ENCODE assay signal across 23 cellular contexts in genomic region chr6:5660772-5661171, GRCh38.
DNase-seq lines count a peak whose midpoint lies in the region; ATAC-seq, FAIRE-seq and TF ChIP-seq lines count a peak whose summit lies in the region.
"Had no signal": no experiment of that assay in that cellular context is flagged by ENCODE, and none has a peak within 500 bp of the region (broad histone marks: within the 10 kb centered on the region; RNA-seq: fewer than 3 reads in every experiment).

No MANE protein-coding gene starts in this region.

- no peak overlapping the region for H3K56ac ChIP-seq in IMR-90 (ENCODE audit: extremely low read depth, insufficient read depth, low read length)
- no peak overlapping the region for H3K56ac ChIP-seq in H1 (replicated peaks; ENCODE audit: insufficient read length, low read depth, low read length)
- no peak overlapping the region for H3K56ac ChIP-seq in mesendoderm (ENCODE audit: low read length)

- H3K4me3 ChIP-seq in GM23338 (no peak overlapping the region), IMR-90 (ENCODE audit: insufficient read depth, low read depth, low read length) (no peak overlapping the region), H1 (ENCODE audit: extremely low read depth in 1 of 4, insufficient read depth in 2 of 4, low read depth in 3 of 4, low read length in 4 of 4) (no peak overlapping the region), mesendoderm (ENCODE audit: low read length) (no peak overlapping the region), A673 (ENCODE audit: low read depth, low read length, poor library complexity, severe bottlenecking) (no peak overlapping the region), ascending aorta (no peak overlapping the region)
- H3K4me3 ChIP-seq: BLaER1, GM12878, GM23248, HAP-1 had no signal

- BruUV-seq in IMR-90 (replicated peaks; lab: Mats Ljungman, UMichigan) (no TSS peak), A673 (replicated peaks; lab: Mats Ljungman, UMichigan) (no TSS peak)

- in situ Hi-C loops in IMR-90 (cut with MboI; ENCODE audit: low sequenced_read_pairs): no loop called here

- peak overlapping the region; percentile 41; the same call in 1 of the 2 replicates for H3K27ac Mint-ChIP-seq in GM23338
- no peak overlapping the region for H3K27ac Mint-ChIP-seq in activated CD8-positive, alpha-beta T cell treated with anti-CD3 and anti-CD28 coated beads, Interleukin-2, amount 10 ng/mL, durations not matched to agents 7 days and 5 days
- H3K27ac Mint-ChIP-seq: B cell; CD4-positive, alpha-beta T cell had no signal

- no peak overlapping the region for H3K23ac ChIP-seq in IMR-90 (ENCODE audit: low read depth, low read length)
- H3K23ac ChIP-seq in H1 (ENCODE audit: insufficient read length): no peak overlapping the region
- H3K23ac ChIP-seq in mesendoderm (ENCODE audit: low read length): no peak overlapping the region

- H3K9me3 Mint-ChIP-seq in GM23338: no peaks in the 10 kb centered on the region
- H3K9me3 Mint-ChIP-seq in activated CD8-positive, alpha-beta T cell treated with anti-CD3 and anti-CD28 coated beads, Interleukin-2, amount 10 ng/mL, durations not matched to agents 7 days and 5 days (ENCODE audit: insufficient read depth): no peaks in the 10 kb centered on the region
- H3K9me3 Mint-ChIP-seq: CD4-positive, alpha-beta T cell; CD8-positive, alpha-beta memory T cell had no signal

- peaks cover 5% of the 10 kb centered on the region; the same call in 1 of the 2 replicates for H3K9me1 ChIP-seq in IMR-90 (ENCODE audit: insufficient read depth, low read length)

- H4K20me1 ChIP-seq in GM23338 (replicated peaks; ENCODE audit: insufficient read depth): no peaks in the 10 kb centered on the region
- H4K20me1 ChIP-seq in IMR-90 (ENCODE audit: insufficient read depth, low read length): no peaks in the 10 kb centered on the region
- H4K20me1 ChIP-seq in H1 (replicated peaks in 1 of 2; ENCODE audit: control insufficient read depth in 1 of 2, insufficient read depth in 2 of 2, low read length in 2 of 2): no peaks in the 10 kb centered on the region
- H4K20me1 ChIP-seq: BLaER1 had no signal

- POLR2A ChIA-PET in IMR-90 (lab: Charles Lee; ENCODE audit: unreplicated experiment): interaction anchor here (0.6 kb wide), 1 partner anchor 59 kb away, joined by 4 read pairs; no protein-coding TSS in a partner anchor
- POLR2A ChIA-PET in H1 (lab: Charles Lee; ENCODE audit: partially characterized antibody): no interaction called here
- POLR2A ChIA-PET in A673 (lab: Charles Lee; ENCODE audit: low non-redundant PET): no interaction called here
- POLR2A ChIA-PET in activated CD8-positive, alpha-beta T cell treated with anti-CD3 and anti-CD28 coated beads, Interleukin-2, amount 10 ng/mL, durations not matched to agents 7 days and 5 days (lab: Charles Lee): no interaction called here

- no peak overlapping the region for H3K27ac ChIP-seq in GM23338 (ENCODE audit: low read depth)
- no peak overlapping the region for H3K27ac ChIP-seq in IMR-90 (ENCODE audit: insufficient read depth, low read length)
- no peak overlapping the region for H3K27ac ChIP-seq in H1 (ENCODE audit: low read depth, low read length)
- H3K27ac ChIP-seq in mesendoderm (ENCODE audit: low read depth, low read length): no peak overlapping the region
- no peak overlapping the region for H3K27ac ChIP-seq in A673 (ENCODE audit: low read depth, low read length, poor library complexity, severe bottlenecking)
- no peak overlapping the region for H3K27ac ChIP-seq in ascending aorta
- H3K27ac ChIP-seq: BLaER1, C4-2B, GM23248 had no signal

- no peaks in the 10 kb centered on the region for H3K23me2 ChIP-seq in H1 (ENCODE audit: low read depth, low read length)

- CTCF ChIA-PET in IMR-90 (lab: Yijun Ruan, JAX) (no interaction called here), H1 (lab: Charles Lee; ENCODE audit: partially characterized antibody) (interaction anchor here (0.5 kb wide), 1 partner anchor 251 kb away, joined by 3 read pairs; no protein-coding TSS in a partner anchor), A673 (lab: Charles Lee) (no interaction called here)
- CTCF ChIA-PET in activated CD8-positive, alpha-beta T cell treated with anti-CD3 and anti-CD28 coated beads, Interleukin-2, amount 10 ng/mL, durations not matched to agents 7 days and 5 days (lab: Charles Lee): no interaction called here

- H3K4ac ChIP-seq in IMR-90 (ENCODE audit: low read depth, low read length) (no peak overlapping the region), H1 (replicated peaks; ENCODE audit: insufficient read length, low read depth, low read length) (no peak overlapping the region), mesendoderm (ENCODE audit: low read depth, low read length) (no peak overlapping the region)

- TF ChIP-seq CTCF in GM23338 (conservative IDR thresholded peaks at IDR 0.05; ENCODE audit: low read depth in 2 of 2): no peak
- TF ChIP-seq CTCF in IMR-90 (conservative IDR thresholded peaks at IDR 0.05; ENCODE audit: low read depth, low read length): no peak
- TF ChIP-seq CTCF in H1 (IDR thresholded peaks at IDR 0.05; ENCODE audit: control extremely low read depth in 1 of 3, insufficient read depth in 1 of 3, low read depth in 1 of 3, low read length in 3 of 3): no peak
- TF ChIP-seq CTCF in A673 (conservative IDR thresholded peaks at IDR 0.05; ENCODE audit: low read depth, low read length): no peak
- no peak for TF ChIP-seq CTCF in ascending aorta (IDR thresholded peaks at IDR 0.05)

- H2BK120ac ChIP-seq in IMR-90 (ENCODE audit: low read depth, low read length): no peak overlapping the region
- no peak overlapping the region for H2BK120ac ChIP-seq in H1 (replicated peaks; ENCODE audit: low read depth, low read length)
- no peak overlapping the region for H2BK120ac ChIP-seq in mesendoderm (ENCODE audit: low read depth, low read length)

- peaks cover 22% of the 10 kb centered on the region for H3K4me1 Mint-ChIP-seq in GM23338
- H3K4me1 Mint-ChIP-seq in activated CD8-positive, alpha-beta T cell treated with anti-CD3 and anti-CD28 coated beads, Interleukin-2, amount 10 ng/mL, durations not matched to agents 7 days and 5 days (ENCODE audit: low read depth): peaks cover 16% of the 10 kb centered on the region

- intact Hi-C loops in IMR-90 (cut with micrococcal nuclease): no loop called here
- intact Hi-C loops in A673 (cut with micrococcal nuclease; ENCODE audit: unreplicated experiment): no loop called here
- intact Hi-C loops in ascending aorta (cut with DNase I): no loop called here

- FAIRE-seq in H1 (lab: Jason Lieb, UNC): no peak
- FAIRE-seq: D721Med, GM12878, GM19239, H54 had no signal

- no peaks in the 10 kb centered on the region for H3F3A ChIP-seq in GM23338 (replicated peaks; ENCODE audit: low read depth)

- H2BK15ac ChIP-seq in IMR-90 (ENCODE audit: low read depth, low read length): no peak overlapping the region
- peak overlapping the region; percentile 66; the same call in 1 of the 2 replicates for H2BK15ac ChIP-seq in H1 (ENCODE audit: low read length)
- no peak overlapping the region for H2BK15ac ChIP-seq in mesendoderm (replicated peaks; ENCODE audit: low read depth)

- 60% methylated on average over 1 of the region's 5 CpGs; no CpG with 5 or more reads in 1 of the 2 experiments for WGBS in IMR-90 (ENCODE audit: extremely low coverage in 2 of 2, insufficient read length in 1 of 2), 2 experiments
- WGBS in H1 (ENCODE audit: extremely low coverage in 1 of 2, insufficient coverage in 1 of 2, insufficient read length in 1 of 2, insufficient replicate concordance in 2 of 2, low coverage in 1 of 2, low lambda C conversion rate in 2 of 2, missing lambda C conversion rate in 1 of 2), 2 experiments: 69% methylated on average over 5 of the region's 5 CpGs; no CpG with 5 or more reads in 1 of the 2 experiments
- no CpG with 5 or more reads among the region's 5 CpGs for WGBS in mesendoderm (ENCODE audit: extremely low coverage, insufficient coverage, low lambda C conversion rate)

- no peak for TF ChIP-seq EP300 in H1 (IDR thresholded peaks at IDR 0.05; ENCODE audit: borderline replicate concordance in 1 of 2, low read depth in 2 of 2, low read length in 2 of 2)

- H3K9ac ChIP-seq in IMR-90 (ENCODE audit: low read depth, low read length): no peak overlapping the region
- no peak overlapping the region for H3K9ac ChIP-seq in H1 (replicated peaks in 1 of 4; ENCODE audit: extremely low read depth in 1 of 4, low read depth in 3 of 4, low read length in 3 of 4)
- H3K9ac ChIP-seq in mesendoderm (ENCODE audit: low read length): no peak overlapping the region
- H3K9ac ChIP-seq: BLaER1, GM23248 had no signal

- H3K9me3 ChIP-seq in IMR-90 (ENCODE audit: control insufficient read depth, insufficient read depth, low read length): no peaks in the 10 kb centered on the region
- H3K9me3 ChIP-seq in H1 (ENCODE audit: insufficient read depth in 2 of 2, low read depth in 1 of 2, low read length in 1 of 2): no peaks in the 10 kb centered on the region
- no peaks in the 10 kb centered on the region for H3K9me3 ChIP-seq in A673 (ENCODE audit: low read depth, low read length, poor library complexity, severe bottlenecking)
- H3K9me3 ChIP-seq in ascending aorta: no peaks in the 10 kb centered on the region
- H3K9me3 ChIP-seq: BLaER1, HAP-1 had no signal

- no peaks in the 10 kb centered on the region for H3K36me3 ChIP-seq in GM23338 (ENCODE audit: insufficient read depth)
- H3K36me3 ChIP-seq in IMR-90 (ENCODE audit: control insufficient read depth, insufficient read depth, low read length): no peaks in the 10 kb centered on the region
- no peaks in the 10 kb centered on the region for H3K36me3 ChIP-seq in H1 (ENCODE audit: control insufficient read depth in 2 of 4, insufficient read depth in 4 of 4, low read length in 3 of 4)
- no peaks in the 10 kb centered on the region for H3K36me3 ChIP-seq in mesendoderm (ENCODE audit: control insufficient read depth, insufficient read depth, low read length)
- no peaks in the 10 kb centered on the region for H3K36me3 ChIP-seq in A673 (ENCODE audit: insufficient read depth, low read length, poor library complexity, severe bottlenecking)
- H3K36me3 ChIP-seq in ascending aorta: no peaks in the 10 kb centered on the region
- H3K36me3 ChIP-seq: HAP-1 had no signal

- ATAC-seq in GM23338 (no peak), IMR-90 (ENCODE audit: low read depth) (no peak)
- no peak for ATAC-seq in activated CD8-positive, alpha-beta T cell treated with anti-CD3 and anti-CD28 coated beads, Interleukin-2, amount 10 ng/mL, durations not matched to agents 7 days and 5 days
- ATAC-seq: GM12878 had no signal

- H3K4me2 ChIP-seq in GM23338 (no peak overlapping the region), IMR-90 (ENCODE audit: low read depth, low read length) (no peak overlapping the region), H1 (ENCODE audit: insufficient read depth in 1 of 2, low read depth in 2 of 2, low read length in 2 of 2) (no peak overlapping the region; a peak in 1 of 4 replicates), mesendoderm (ENCODE audit: low read length) (no peak overlapping the region)
- H3K4me2 ChIP-seq: BLaER1 had no signal

- no peak overlapping the region for H3K14ac ChIP-seq in IMR-90 (replicated peaks; ENCODE audit: low read depth, low read length)
- H3K14ac ChIP-seq in H1 (ENCODE audit: insufficient read length): no peak overlapping the region

- H3K79me1 ChIP-seq in IMR-90 (ENCODE audit: low read depth in 1 of 2, low read length in 2 of 2) (no peaks in the 10 kb centered on the region; a peak in 1 of 4 replicates), H1 (ENCODE audit: low read depth, low read length) (no peaks in the 10 kb centered on the region), mesendoderm (ENCODE audit: low read length) (no peaks in the 10 kb centered on the region)

- H4K91ac ChIP-seq in IMR-90 (ENCODE audit: insufficient read depth, low read depth, low read length) (no peak overlapping the region), H1 (replicated peaks; ENCODE audit: insufficient read length, low read length) (peak overlapping the region; percentile 57)

- H2BK20ac ChIP-seq in IMR-90 (ENCODE audit: low read depth, low read length) (no peak overlapping the region), H1 (ENCODE audit: low read length) (no peak overlapping the region; the same call in 1 of the 2 replicates)

- H4K8ac ChIP-seq in IMR-90 (ENCODE audit: low read depth in 2 of 2, low read length in 2 of 2) (no peak overlapping the region), H1 (ENCODE audit: extremely low read depth, insufficient read depth, low read length) (no peak overlapping the region), mesendoderm (ENCODE audit: low read depth, low read length) (no peak overlapping the region)

- H2BK5ac ChIP-seq in IMR-90 (ENCODE audit: low read depth, low read length, poor library complexity, severe bottlenecking): no peak overlapping the region
- H2BK5ac ChIP-seq in H1 (ENCODE audit: low read depth, low read length): no peak overlapping the region
- no peak overlapping the region for H2BK5ac ChIP-seq in mesendoderm (ENCODE audit: low read length)

- H3K27me3 ChIP-seq in GM23338 (ENCODE audit: insufficient read depth) (no peaks in the 10 kb centered on the region), IMR-90 (ENCODE audit: control insufficient read depth, insufficient read depth, low read length) (no peaks in the 10 kb centered on the region), H1 (replicated peaks in 1 of 4; ENCODE audit: control insufficient read depth in 3 of 4, extremely low read depth in 1 of 4, insufficient read depth in 3 of 4, low read length in 3 of 4) (no peaks in the 10 kb centered on the region), mesendoderm (ENCODE audit: insufficient read depth, low read length, poor library complexity) (no peaks in the 10 kb centered on the region), A673 (replicated peaks; ENCODE audit: insufficient read depth, low read depth, low read length, poor library complexity) (no peaks in the 10 kb centered on the region), ascending aorta (no peaks in the 10 kb centered on the region)
- H3K27me3 ChIP-seq: BLaER1 had no signal

- H2AK5ac ChIP-seq in IMR-90 (ENCODE audit: low read depth, low read length): 0 out of 2 replicates have a peak overlapping the region, but pooled peaks have one; percentile 3
- H2AK5ac ChIP-seq in H1 (ENCODE audit: low read depth, low read length): no peak overlapping the region
- no peak overlapping the region for H2AK5ac ChIP-seq in mesendoderm (ENCODE audit: low read length)

- no peak overlapping the region for H2BK12ac ChIP-seq in H1 (ENCODE audit: low read depth, low read length)

- dilution Hi-C loops in IMR-90 (cut with HindIII; ENCODE audit: low sequenced_read_pairs, unreplicated experiment): no loop called here

- H3K18ac ChIP-seq in IMR-90 (ENCODE audit: low read depth, low read length) (no peak overlapping the region), H1 (ENCODE audit: extremely low read depth, low read length) (no peak overlapping the region), mesendoderm (ENCODE audit: low read length) (peak overlapping the region; percentile 9)

- no peak overlapping the region for H2AFZ ChIP-seq in GM23338
- H2AFZ ChIP-seq in IMR-90 (replicated peaks; ENCODE audit: low read length, poor library complexity): no peak overlapping the region
- H2AFZ ChIP-seq in H1 (ENCODE audit: low read length): no peak overlapping the region
- H2AFZ ChIP-seq: GM23248 had no signal

- DNase-seq in GM23338 (ENCODE audit: low spot score) (no peak), IMR-90 (no peak), H1 (ENCODE audit: low read depth in 1 of 2, low spot score in 2 of 2) (no peak), mesendoderm (peak; percentile 78), A673 (ENCODE audit: low spot score) (no peak), ascending aorta (ENCODE audit: low spot score in 2 of 2) (no peak), NCI-H526 (lab: John Stamatoyannopoulos, UW) (no peak)
- DNase-seq in activated CD8-positive, alpha-beta T cell treated with anti-CD3 and anti-CD28 coated beads, Interleukin-2, amount 10 ng/mL, durations not matched to agents 7 days and 5 days: no peak
- DNase-seq: CD4-positive, alpha-beta T cell; CD8-positive, alpha-beta memory T cell; DMS 273 treated with DMSO at 0.1 percent for 48 hours; DMS79; EL; GDM1; GM23248 had no signal

- H3K9me2 ChIP-seq in GM23338 (ENCODE audit: insufficient read depth): peaks cover 14% of the 10 kb centered on the region

- peaks cover 1% of the 10 kb centered on the region for H3K27me3 Mint-ChIP-seq in GM23338 (ENCODE audit: insufficient read depth, low read depth, poor library complexity)
- H3K27me3 Mint-ChIP-seq in activated CD8-positive, alpha-beta T cell treated with anti-CD3 and anti-CD28 coated beads, Interleukin-2, amount 10 ng/mL, durations not matched to agents 7 days and 5 days (ENCODE audit: low read depth): no peaks in the 10 kb centered on the region
- H3K27me3 Mint-ChIP-seq: B cell; CD4-positive, alpha-beta T cell; CD8-positive, alpha-beta memory T cell had no signal

- TF ChIP-seq POLR2A in IMR-90 (IDR thresholded peaks at IDR 0.05; ENCODE audit: low read depth, low read length): no peak
- TF ChIP-seq POLR2A in H1 (IDR thresholded peaks at IDR 0.05; ENCODE audit: control extremely low read depth in 1 of 2, low read depth in 2 of 2, low read length in 2 of 2): no peak

- no peak overlapping the region for H2AK9ac ChIP-seq in IMR-90 (replicated peaks; ENCODE audit: low read depth, low read length, poor library complexity)

- H3K36me3 Mint-ChIP-seq in GM23338 (ENCODE audit: low read depth): peaks cover 3% of the 10 kb centered on the region; the same call in 1 of the 3 replicates
- H3K36me3 Mint-ChIP-seq in activated CD8-positive, alpha-beta T cell treated with anti-CD3 and anti-CD28 coated beads, Interleukin-2, amount 10 ng/mL, durations not matched to agents 7 days and 5 days (ENCODE audit: low read depth): peaks cover 9% of the 10 kb centered on the region

- no peak overlapping the region for H3K4me3 Mint-ChIP-seq in GM23338
- no peak overlapping the region for H3K4me3 Mint-ChIP-seq in activated CD8-positive, alpha-beta T cell treated with anti-CD3 and anti-CD28 coated beads, Interleukin-2, amount 10 ng/mL, durations not matched to agents 7 days and 5 days
- H3K4me3 Mint-ChIP-seq: B cell; CD4-positive, alpha-beta T cell; CD8-positive, alpha-beta memory T cell had no signal

- H3K79me2 ChIP-seq in GM23338 (replicated peaks; ENCODE audit: insufficient read depth) (no peaks in the 10 kb centered on the region), H1 (ENCODE audit: control insufficient read depth in 1 of 2, insufficient read depth in 2 of 2, low read length in 2 of 2) (no peaks in the 10 kb centered on the region), mesendoderm (ENCODE audit: control insufficient read depth, insufficient read depth, low read length) (no peaks in the 10 kb centered on the region)

- no peak for TF ChIP-seq RAD21 in IMR-90 (IDR thresholded peaks at IDR 0.05; ENCODE audit: low read length)
- no peak for TF ChIP-seq RAD21 in H1 (IDR thresholded peaks at IDR 0.05 in 1 of 2, conservative IDR thresholded peaks at IDR 0.05 in 1 of 2; ENCODE audit: low read depth in 2 of 2, low read length in 2 of 2)

- H4K5ac ChIP-seq in IMR-90 (ENCODE audit: low read depth, low read length) (no peak overlapping the region), H1 (ENCODE audit: insufficient read length, low read depth, low read length) (no peak overlapping the region), mesendoderm (ENCODE audit: low read length) (no peak overlapping the region)

- H3K4me1 ChIP-seq in GM23338 (ENCODE audit: insufficient read depth) (peaks cover 17% of the 10 kb centered on the region), IMR-90 (ENCODE audit: control insufficient read depth, insufficient read depth, low read length) (peaks cover 5% of the 10 kb centered on the region), H1 (replicated peaks in 1 of 4; ENCODE audit: control insufficient read depth in 3 of 4, insufficient read depth in 4 of 4, low read length in 3 of 4) (peaks cover 0 to 13% (median 6%) of the 10 kb centered on the region in 4 experiments; a peak in 5 of 7 replicates), mesendoderm (ENCODE audit: control insufficient read depth, low read depth, low read length) (peaks cover 2% of the 10 kb centered on the region), A673 (ENCODE audit: insufficient read depth, low read length, poor library complexity, severe bottlenecking) (no peaks in the 10 kb centered on the region), ascending aorta (no peaks in the 10 kb centered on the region)
- H3K4me1 ChIP-seq: HAP-1 had no signal
